In the genomic region with DNA sequence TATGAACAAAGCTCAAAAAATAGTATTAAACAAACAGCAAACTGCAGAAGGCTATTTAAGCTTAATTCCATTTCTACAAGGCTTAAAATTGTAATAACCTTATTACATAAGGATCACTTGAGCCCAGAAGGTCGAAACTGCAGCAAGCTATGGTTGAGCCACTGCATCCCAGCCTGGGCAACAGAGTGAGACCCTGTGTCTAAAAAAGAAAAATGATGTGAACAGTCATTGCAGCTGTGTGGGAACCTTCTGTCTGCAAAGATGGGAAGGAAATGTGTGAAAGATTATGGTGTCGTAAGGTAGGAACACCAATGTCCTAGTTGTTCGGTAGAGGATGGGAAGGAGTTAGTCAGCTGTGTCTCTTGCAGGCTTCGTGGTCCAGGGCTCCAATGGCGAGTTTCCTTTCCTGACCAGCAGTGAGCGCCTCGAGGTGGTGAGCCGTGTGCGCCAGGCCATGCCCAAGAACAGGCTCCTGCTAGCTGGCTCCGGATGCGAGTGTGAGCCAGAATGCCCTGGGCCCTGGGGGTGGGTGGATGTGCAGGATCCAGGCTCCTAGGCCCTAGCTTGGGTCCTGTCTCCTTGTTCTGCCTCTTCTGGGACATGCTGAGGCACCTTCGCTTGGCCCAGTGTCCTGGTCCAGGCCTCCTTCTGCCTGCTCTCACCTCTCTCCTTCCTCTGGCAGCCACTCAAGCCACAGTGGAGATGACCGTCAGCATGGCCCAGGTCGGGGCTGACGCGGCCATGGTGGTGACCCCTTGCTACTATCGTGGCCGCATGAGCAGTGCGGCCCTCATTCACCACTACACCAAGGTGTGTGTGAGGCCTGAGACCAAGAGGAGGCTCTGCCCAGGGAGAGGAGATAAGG, we compare ENCODE assay signal across 1 cellular context.
TF ChIP-seq lines count a peak whose summit lies in the region.

No MANE protein-coding gene starts in this region.

TF ChIP-seq in HepG2, 621 proteins besides CTCF, POLR2A, EP300 and RAD21:
- TF ChIP-seq ZNF121 (CRISPR knock-in tag; IDR thresholded peaks at IDR 0.05), result 0 out of 2 replicates have a peak, but pooled peaks have one; percentile 17
- TF ChIP-seq, protein P1, sequence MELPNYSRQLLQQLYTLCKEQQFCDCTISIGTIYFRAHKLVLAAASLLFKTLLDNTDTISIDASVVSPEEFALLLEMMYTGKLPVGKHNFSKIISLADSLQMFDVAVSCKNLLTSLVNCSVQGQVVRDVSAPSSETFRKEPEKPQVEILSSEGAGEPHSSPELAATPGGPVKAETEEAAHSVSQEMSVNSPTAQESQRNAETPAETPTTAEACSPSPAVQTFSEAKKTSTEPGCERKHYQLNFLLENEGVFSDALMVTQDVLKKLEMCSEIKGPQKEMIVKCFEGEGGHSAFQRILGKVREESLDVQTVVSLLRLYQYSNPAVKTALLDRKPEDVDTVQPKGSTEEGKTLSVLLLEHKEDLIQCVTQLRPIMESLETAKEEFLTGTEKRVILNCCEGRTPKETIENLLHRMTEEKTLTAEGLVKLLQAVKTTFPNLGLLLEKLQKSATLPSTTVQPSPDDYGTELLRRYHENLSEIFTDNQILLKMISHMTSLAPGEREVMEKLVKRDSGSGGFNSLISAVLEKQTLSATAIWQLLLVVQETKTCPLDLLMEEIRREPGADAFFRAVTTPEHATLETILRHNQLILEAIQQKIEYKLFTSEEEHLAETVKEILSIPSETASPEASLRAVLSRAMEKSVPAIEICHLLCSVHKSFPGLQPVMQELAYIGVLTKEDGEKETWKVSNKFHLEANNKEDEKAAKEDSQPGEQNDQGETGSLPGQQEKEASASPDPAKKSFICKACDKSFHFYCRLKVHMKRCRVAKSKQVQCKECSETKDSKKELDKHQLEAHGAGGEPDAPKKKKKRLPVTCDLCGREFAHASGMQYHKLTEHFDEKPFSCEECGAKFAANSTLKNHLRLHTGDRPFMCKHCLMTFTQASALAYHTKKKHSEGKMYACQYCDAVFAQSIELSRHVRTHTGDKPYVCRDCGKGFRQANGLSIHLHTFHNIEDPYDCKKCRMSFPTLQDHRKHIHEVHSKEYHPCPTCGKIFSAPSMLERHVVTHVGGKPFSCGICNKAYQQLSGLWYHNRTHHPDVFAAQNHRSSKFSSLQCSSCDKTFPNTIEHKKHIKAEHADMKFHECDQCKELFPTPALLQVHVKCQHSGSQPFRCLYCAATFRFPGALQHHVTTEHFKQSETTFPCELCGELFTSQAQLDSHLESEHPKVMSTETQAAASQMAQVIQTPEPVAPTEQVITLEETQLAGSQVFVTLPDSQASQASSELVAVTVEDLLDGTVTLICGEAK (IDR thresholded peaks at IDR 0.05), result no peak
- TF ChIP-seq, protein P1 (CRISPR knock-in tag; IDR thresholded peaks at IDR 0.05), result no peak
